Comparison of ENCODE assay signal across 1 cellular context in the genomic region with DNA sequence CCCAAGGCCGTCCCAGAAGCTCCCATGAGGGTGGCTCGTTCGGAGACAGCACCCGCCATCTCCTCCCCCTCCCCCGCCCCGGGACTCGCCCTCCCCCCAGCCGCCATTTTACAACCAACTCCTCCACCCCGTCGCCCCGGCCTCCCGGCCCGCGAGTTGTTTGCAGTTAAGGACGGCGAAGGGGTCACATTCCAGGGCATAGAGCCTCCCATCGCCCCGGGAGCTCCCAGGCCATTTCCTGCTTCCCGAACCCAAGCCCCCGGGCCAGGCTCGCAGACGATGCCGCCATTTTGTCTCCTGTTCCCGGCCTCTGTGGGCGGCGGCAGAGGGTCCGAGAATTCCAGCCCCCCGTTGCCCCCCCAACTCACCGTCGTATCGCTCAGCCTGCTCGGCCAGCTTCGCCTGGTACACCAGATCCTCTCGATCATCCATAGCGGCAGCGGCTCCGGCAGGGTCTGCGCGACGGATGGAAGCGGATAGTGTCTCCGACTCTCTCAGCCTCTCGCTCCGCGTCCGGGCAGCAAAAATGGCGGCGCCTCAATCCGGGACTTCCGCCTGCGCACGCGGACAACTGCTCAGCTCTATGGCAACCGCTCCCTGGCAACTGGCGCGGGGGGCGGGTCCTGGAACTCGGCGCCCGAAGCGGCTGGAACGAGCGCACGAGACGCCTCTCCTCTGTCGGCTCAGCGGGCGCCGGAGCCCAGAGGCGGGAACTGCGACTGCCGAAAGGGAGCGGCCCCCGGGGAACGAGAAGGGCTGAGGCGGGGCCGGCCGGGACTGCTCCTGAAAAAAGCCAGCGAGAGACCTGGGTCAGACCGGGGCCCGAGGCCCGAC.
TF ChIP-seq lines count a peak whose summit lies in the region.

A gene (minus strand): TSS at position 544 of the 834 bp plus-strand sequence. CDS start 112 bp downstream, at position 432.

TF ChIP-seq in HepG2, 621 proteins besides CTCF, POLR2A, EP300 and RAD21 (continued from another document and continues in another):
- TF ChIP-seq, protein P1, sequence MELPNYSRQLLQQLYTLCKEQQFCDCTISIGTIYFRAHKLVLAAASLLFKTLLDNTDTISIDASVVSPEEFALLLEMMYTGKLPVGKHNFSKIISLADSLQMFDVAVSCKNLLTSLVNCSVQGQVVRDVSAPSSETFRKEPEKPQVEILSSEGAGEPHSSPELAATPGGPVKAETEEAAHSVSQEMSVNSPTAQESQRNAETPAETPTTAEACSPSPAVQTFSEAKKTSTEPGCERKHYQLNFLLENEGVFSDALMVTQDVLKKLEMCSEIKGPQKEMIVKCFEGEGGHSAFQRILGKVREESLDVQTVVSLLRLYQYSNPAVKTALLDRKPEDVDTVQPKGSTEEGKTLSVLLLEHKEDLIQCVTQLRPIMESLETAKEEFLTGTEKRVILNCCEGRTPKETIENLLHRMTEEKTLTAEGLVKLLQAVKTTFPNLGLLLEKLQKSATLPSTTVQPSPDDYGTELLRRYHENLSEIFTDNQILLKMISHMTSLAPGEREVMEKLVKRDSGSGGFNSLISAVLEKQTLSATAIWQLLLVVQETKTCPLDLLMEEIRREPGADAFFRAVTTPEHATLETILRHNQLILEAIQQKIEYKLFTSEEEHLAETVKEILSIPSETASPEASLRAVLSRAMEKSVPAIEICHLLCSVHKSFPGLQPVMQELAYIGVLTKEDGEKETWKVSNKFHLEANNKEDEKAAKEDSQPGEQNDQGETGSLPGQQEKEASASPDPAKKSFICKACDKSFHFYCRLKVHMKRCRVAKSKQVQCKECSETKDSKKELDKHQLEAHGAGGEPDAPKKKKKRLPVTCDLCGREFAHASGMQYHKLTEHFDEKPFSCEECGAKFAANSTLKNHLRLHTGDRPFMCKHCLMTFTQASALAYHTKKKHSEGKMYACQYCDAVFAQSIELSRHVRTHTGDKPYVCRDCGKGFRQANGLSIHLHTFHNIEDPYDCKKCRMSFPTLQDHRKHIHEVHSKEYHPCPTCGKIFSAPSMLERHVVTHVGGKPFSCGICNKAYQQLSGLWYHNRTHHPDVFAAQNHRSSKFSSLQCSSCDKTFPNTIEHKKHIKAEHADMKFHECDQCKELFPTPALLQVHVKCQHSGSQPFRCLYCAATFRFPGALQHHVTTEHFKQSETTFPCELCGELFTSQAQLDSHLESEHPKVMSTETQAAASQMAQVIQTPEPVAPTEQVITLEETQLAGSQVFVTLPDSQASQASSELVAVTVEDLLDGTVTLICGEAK (IDR thresholded peaks at IDR 0.05) = no peak
- TF ChIP-seq, protein P1 (CRISPR knock-in tag; IDR thresholded peaks at IDR 0.05) = peak; percentile 41; the same call in 1 of the 2 replicates
- TF ChIP-seq ZNF607 (CRISPR knock-in tag; IDR thresholded peaks at IDR 0.05; ENCODE audit: borderline replicate concordance) (peak; percentile 76; the same call in 1 of the 2 replicates), ZNF292 (CRISPR knock-in tag; IDR thresholded peaks at IDR 0.05; ENCODE audit: borderline replicate concordance, low read depth) (no peak), ZNF572 (CRISPR knock-in tag; IDR thresholded peaks at IDR 0.05) (peak; percentile 77; the same call in 1 of the 2 replicates), IKZF4 (CRISPR knock-in tag; IDR thresholded peaks at IDR 0.05; ENCODE audit: borderline replicate concordance, low read depth, not compliant biosample characterization) (no peak), MAFK (conservative IDR thresholded peaks at IDR 0.05 in 1 of 2, IDR thresholded peaks at IDR 0.05 in 1 of 2; ENCODE audit: low read length in 2 of 2) (no peak), ZNF567 (CRISPR knock-in tag; IDR thresholded peaks at IDR 0.05; ENCODE audit: borderline replicate concordance) (no peak; the same call in 1 of the 2 replicates), KDM2A (CRISPR knock-in tag; IDR thresholded peaks at IDR 0.05; ENCODE audit: borderline replicate concordance, low read depth) (peak; percentile 55; the same call in 1 of the 2 replicates), ZNF556 (CRISPR knock-in tag; IDR thresholded peaks at IDR 0.05; ENCODE audit: borderline replicate concordance) (peak; percentile 90), SATB2 (CRISPR knock-in tag; IDR thresholded peaks at IDR 0.05) (no peak), ZNF652 (CRISPR knock-in tag; IDR thresholded peaks at IDR 0.05; ENCODE audit: borderline replicate concordance, low read depth) (no peak), ZBTB20 (CRISPR knock-in tag; IDR thresholded peaks at IDR 0.05; ENCODE audit: borderline replicate concordance, low read depth) (no peak), HOXA3 (CRISPR knock-in tag; IDR thresholded peaks at IDR 0.05) (peak; percentile 99)
- TF ChIP-seq, protein P2, sequence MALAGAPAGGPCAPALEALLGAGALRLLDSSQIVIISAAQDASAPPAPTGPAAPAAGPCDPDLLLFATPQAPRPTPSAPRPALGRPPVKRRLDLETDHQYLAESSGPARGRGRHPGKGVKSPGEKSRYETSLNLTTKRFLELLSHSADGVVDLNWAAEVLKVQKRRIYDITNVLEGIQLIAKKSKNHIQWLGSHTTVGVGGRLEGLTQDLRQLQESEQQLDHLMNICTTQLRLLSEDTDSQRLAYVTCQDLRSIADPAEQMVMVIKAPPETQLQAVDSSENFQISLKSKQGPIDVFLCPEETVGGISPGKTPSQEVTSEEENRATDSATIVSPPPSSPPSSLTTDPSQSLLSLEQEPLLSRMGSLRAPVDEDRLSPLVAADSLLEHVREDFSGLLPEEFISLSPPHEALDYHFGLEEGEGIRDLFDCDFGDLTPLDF (CRISPR knock-in tag; IDR thresholded peaks at IDR 0.05) = peak; percentile 59
- TF ChIP-seq, protein P3, sequence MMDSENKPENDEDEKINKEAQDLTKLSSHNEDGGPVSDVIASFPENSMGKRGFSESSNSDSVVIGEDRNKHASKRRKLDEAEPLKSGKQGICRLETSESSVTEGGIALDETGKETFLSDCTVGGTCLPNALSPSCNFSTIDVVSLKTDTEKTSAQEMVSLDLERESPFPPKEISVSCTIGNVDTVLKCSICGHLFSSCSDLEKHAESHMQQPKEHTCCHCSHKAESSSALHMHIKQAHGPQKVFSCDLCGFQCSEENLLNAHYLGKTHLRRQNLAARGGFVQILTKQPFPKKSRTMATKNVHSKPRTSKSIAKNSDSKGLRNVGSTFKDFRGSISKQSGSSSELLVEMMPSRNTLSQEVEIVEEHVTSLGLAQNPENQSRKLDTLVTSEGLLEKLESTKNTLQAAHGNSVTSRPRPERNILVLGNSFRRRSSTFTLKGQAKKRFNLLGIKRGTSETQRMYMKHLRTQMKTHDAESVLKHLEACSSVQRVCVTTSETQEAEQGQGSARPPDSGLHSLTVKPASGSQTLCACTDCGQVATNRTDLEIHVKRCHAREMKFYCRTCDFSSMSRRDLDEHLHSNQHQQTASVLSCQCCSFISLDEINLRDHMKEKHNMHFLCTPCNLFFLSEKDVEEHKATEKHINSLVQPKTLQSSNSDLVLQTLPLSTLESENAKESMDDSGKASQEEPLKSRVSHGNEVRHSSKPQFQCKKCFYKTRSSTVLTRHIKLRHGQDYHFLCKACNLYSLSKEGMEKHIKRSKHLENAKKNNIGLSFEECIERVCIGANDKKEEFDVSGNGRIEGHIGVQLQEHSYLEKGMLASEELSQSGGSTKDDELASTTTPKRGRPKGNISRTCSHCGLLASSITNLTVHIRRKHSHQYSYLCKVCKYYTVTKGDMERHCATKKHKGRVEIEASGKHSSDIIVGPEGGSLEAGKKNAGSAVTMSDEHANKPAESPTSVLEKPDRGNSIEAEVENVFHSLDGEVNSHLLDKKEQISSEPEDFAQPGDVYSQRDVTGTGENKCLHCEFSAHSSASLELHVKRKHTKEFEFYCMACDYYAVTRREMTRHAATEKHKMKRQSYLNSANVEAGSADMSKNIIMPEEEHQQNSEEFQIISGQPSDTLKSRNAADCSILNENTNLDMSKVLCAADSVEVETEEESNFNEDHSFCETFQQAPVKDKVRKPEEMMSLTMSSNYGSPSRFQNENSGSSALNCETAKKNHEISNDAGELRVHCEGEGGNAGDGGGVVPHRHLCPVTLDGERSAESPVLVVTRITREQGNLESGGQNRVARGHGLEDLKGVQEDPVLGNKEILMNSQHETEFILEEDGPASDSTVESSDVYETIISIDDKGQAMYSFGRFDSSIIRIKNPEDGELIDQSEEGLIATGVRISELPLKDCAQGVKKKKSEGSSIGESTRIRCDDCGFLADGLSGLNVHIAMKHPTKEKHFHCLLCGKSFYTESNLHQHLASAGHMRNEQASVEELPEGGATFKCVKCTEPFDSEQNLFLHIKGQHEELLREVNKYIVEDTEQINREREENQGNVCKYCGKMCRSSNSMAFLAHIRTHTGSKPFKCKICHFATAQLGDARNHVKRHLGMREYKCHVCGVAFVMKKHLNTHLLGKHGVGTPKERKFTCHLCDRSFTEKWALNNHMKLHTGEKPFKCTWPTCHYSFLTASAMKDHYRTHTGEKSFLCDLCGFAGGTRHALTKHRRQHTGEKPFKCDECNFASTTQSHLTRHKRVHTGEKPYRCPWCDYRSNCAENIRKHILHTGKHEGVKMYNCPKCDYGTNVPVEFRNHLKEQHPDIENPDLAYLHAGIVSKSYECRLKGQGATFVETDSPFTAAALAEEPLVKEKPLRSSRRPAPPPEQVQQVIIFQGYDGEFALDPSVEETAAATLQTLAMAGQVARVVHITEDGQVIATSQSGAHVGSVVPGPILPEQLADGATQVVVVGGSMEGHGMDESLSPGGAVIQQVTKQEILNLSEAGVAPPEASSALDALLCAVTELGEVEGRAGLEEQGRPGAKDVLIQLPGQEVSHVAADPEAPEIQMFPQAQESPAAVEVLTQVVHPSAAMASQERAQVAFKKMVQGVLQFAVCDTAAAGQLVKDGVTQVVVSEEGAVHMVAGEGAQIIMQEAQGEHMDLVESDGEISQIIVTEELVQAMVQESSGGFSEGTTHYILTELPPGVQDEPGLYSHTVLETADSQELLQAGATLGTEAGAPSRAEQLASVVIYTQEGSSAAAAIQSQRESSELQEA (CRISPR knock-in tag; IDR thresholded peaks at IDR 0.05; ENCODE audit: not compliant biosample characterization) = no peak
- TF ChIP-seq, protein P4, sequence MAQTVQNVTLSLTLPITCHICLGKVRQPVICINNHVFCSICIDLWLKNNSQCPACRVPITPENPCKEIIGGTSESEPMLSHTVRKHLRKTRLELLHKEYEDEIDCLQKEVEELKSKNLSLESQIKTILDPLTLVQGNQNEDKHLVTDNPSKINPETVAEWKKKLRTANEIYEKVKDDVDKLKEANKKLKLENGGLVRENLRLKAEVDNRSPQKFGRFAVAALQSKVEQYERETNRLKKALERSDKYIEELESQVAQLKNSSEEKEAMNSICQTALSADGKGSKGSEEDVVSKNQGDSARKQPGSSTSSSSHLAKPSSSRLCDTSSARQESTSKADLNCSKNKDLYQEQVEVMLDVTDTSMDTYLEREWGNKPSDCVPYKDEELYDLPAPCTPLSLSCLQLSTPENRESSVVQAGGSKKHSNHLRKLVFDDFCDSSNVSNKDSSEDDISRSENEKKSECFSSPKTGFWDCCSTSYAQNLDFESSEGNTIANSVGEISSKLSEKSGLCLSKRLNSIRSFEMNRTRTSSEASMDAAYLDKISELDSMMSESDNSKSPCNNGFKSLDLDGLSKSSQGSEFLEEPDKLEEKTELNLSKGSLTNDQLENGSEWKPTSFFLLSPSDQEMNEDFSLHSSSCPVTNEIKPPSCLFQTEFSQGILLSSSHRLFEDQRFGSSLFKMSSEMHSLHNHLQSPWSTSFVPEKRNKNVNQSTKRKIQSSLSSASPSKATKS (CRISPR knock-in tag; IDR thresholded peaks at IDR 0.05) = no peak
- TF ChIP-seq, protein P5, sequence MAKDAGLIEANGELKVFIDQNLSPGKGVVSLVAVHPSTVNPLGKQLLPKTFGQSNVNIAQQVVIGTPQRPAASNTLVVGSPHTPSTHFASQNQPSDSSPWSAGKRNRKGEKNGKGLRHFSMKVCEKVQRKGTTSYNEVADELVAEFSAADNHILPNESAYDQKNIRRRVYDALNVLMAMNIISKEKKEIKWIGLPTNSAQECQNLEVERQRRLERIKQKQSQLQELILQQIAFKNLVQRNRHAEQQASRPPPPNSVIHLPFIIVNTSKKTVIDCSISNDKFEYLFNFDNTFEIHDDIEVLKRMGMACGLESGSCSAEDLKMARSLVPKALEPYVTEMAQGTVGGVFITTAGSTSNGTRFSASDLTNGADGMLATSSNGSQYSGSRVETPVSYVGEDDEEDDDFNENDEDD (CRISPR knock-in tag; IDR thresholded peaks at IDR 0.05; ENCODE audit: borderline replicate concordance) = peak; percentile 90; the same call in 1 of the 2 replicates
